In genomic region chr19:48591021-48591420, GRCh38 we compare ENCODE assay signal across 12 cellular contexts. TPM values are rescaled to one million over a fixed set of nuclear protein-coding genes. Genes with fewer than 3 reads are reported as not detected.
DNase-seq lines count a peak whose midpoint lies in the region; ATAC-seq, FAIRE-seq and TF ChIP-seq lines count a peak whose summit lies in the region.
"Had no signal": no experiment of that assay in that cellular context is flagged by ENCODE, and none has a peak within 500 bp of the region (broad histone marks: within the 10 kb centered on the region; RNA-seq: fewer than 3 reads in every experiment).

No MANE protein-coding gene starts in this region.

- H3K9me3 ChIP-seq in PC-3 (ENCODE audit: low read length) (no peaks in the 10 kb centered on the region), keratinocyte (ENCODE audit: control insufficient read depth, low read depth, low read length) (no peaks in the 10 kb centered on the region), small intestine (ENCODE audit: control insufficient read depth, low read depth) (no peaks in the 10 kb centered on the region)
- H3K9me3 ChIP-seq: psoas muscle had no signal

- H3K4me2 ChIP-seq in GM23338 (no peak overlapping the region), PC-3 (ENCODE audit: low read length) (no peak overlapping the region), keratinocyte (ENCODE audit: control insufficient read depth, extremely low read depth, insufficient read depth, low read depth, low read length) (no peak overlapping the region)

- no peaks in the 10 kb centered on the region for H3F3A ChIP-seq in GM23338 (replicated peaks; ENCODE audit: low read depth)
- H3F3A ChIP-seq in PC-3 (ENCODE audit: low read length, unreplicated experiment), result no peaks in the 10 kb centered on the region

- CTCF ChIA-PET in PC-3 (lab: Charles Lee), result interaction anchor here (0.6 kb wide), 1 partner anchor 99 kb away, joined by 4 read pairs; no protein-coding TSS in a partner anchor

- peak; percentile 73 for DNase-seq in GM23338 (ENCODE audit: low spot score)
- DNase-seq in PC-3, result peak; percentile 20
- no peak for DNase-seq in keratinocyte (ENCODE audit: low read depth, low spot score)
- no peak for DNase-seq in T-helper 1 cell
- no peak for DNase-seq in small intestine
- DNase-seq in NCI-H2171 (lab: John Stamatoyannopoulos, UW), result no peak
- DNase-seq: activated T-cell treated with anti-CD3 and anti-CD28 coated beads for 4 hours, aorta, hypothalamus, psoas muscle had no signal

- H3K36me3 ChIP-seq in GM23338 (ENCODE audit: insufficient read depth) (no peaks in the 10 kb centered on the region), PC-3 (ENCODE audit: low read depth, low read length) (no peaks in the 10 kb centered on the region), keratinocyte (ENCODE audit: control insufficient read depth in 2 of 2, extremely low read depth in 1 of 2, insufficient read depth in 2 of 2, low read length in 2 of 2) (no peaks in the 10 kb centered on the region), small intestine (ENCODE audit: control insufficient read depth in 2 of 2, insufficient read depth in 2 of 2, low read length in 2 of 2) (no peaks in the 10 kb centered on the region)

- POLR2A ChIA-PET in PC-3 (lab: Charles Lee; ENCODE audit: unreplicated experiment), result no interaction called here

- H2AFZ ChIP-seq in GM23338 (no peak overlapping the region), PC-3 (ENCODE audit: low read length) (no peak overlapping the region), keratinocyte (ENCODE audit: control insufficient read depth, low read length) (no peak overlapping the region)

- FAIRE-seq in keratinocyte (lab: Jason Lieb, UNC) (no peak), small intestine (lab: Jason Lieb, UNC) (no peak)
- FAIRE-seq: RCC 7860 had no signal

- ATAC-seq in GM23338 (peak; percentile 56), PC-3 (no peak)
- ATAC-seq: psoas muscle had no signal

- H3K36me3 Mint-ChIP-seq in GM23338 (ENCODE audit: low read depth), result no peaks in the 10 kb centered on the region

- H3K4me1 Mint-ChIP-seq in GM23338, result peaks cover 4% of the 10 kb centered on the region; the same call in 2 of the 3 replicates

- no peaks in the 10 kb centered on the region; the same call in 2 of the 3 replicates for H3K9me3 Mint-ChIP-seq in GM23338

- dilution Hi-C loops in keratinocyte (cut with MboI; ENCODE audit: extremely low pct_ligation_motif_present, low sequenced_read_pairs), result no loop called here

- WGBS in small intestine, 3 donors, result 80 to 95% (median 92%) methylated on average over 5 of the region's 5 CpGs

- no peak overlapping the region for H3K4me3 Mint-ChIP-seq in GM23338

- peaks cover 34% of the 10 kb centered on the region for H3K27me3 Mint-ChIP-seq in GM23338 (ENCODE audit: insufficient read depth, low read depth, poor library complexity)

- no peaks in the 10 kb centered on the region for H4K20me1 ChIP-seq in GM23338 (replicated peaks; ENCODE audit: insufficient read depth)
- H4K20me1 ChIP-seq in PC-3 (ENCODE audit: low read length), result no peaks in the 10 kb centered on the region
- no peaks in the 10 kb centered on the region for H4K20me1 ChIP-seq in keratinocyte (ENCODE audit: control insufficient read depth, extremely low read depth, insufficient read depth, low read length)

- intact Hi-C loops in PC-3 (cut with micrococcal nuclease), result no loop called here

- TF ChIP-seq CTCF in GM23338 (conservative IDR thresholded peaks at IDR 0.05; ENCODE audit: low read depth in 2 of 2) (peak; percentile 44 to 49), PC-3 (conservative IDR thresholded peaks at IDR 0.05; ENCODE audit: low read depth, low read length) (peak; percentile 23; the same call in 1 of the 2 replicates), keratinocyte (optimal IDR thresholded peaks at IDR 0.05 in 1 of 3, IDR thresholded peaks at IDR 0.05 in 1 of 3, conservative IDR thresholded peaks at IDR 0.05 in 1 of 3; ENCODE audit: extremely low read depth in 1 of 3, insufficient read depth in 2 of 3, low read length in 3 of 3) (peak in 2 of 3 experiments; percentile 17 to 36)

- no peaks in the 10 kb centered on the region for H3K9me1 ChIP-seq in keratinocyte (ENCODE audit: control insufficient read depth, extremely low read depth, insufficient read depth, low read length)

- BruUV-seq in PC-3 (replicated peaks; lab: Mats Ljungman, UMichigan), result no TSS peak

- H3K79me2 ChIP-seq in GM23338 (replicated peaks; ENCODE audit: insufficient read depth) (no peaks in the 10 kb centered on the region), PC-3 (ENCODE audit: low read length) (no peaks in the 10 kb centered on the region), keratinocyte (ENCODE audit: control insufficient read depth, insufficient read depth, low read length) (no peaks in the 10 kb centered on the region)

- H3K27ac Mint-ChIP-seq in GM23338, result no peak overlapping the region

- H3K27me3 ChIP-seq in GM23338 (ENCODE audit: insufficient read depth) (no peaks in the 10 kb centered on the region), PC-3 (ENCODE audit: low read length) (no peaks in the 10 kb centered on the region), keratinocyte (ENCODE audit: control insufficient read depth, extremely low read depth, insufficient read depth, low read length) (no peaks in the 10 kb centered on the region), small intestine (ENCODE audit: control insufficient read depth in 2 of 2, insufficient read depth in 2 of 2, low read length in 2 of 2) (no peaks in the 10 kb centered on the region)

- H3K27ac ChIP-seq in GM23338 (ENCODE audit: low read depth), result no peak overlapping the region
- no peak overlapping the region for H3K27ac ChIP-seq in PC-3 (ENCODE audit: low read length)
- no peak overlapping the region for H3K27ac ChIP-seq in keratinocyte (ENCODE audit: control insufficient read depth, insufficient read depth, low read length)
- H3K27ac ChIP-seq in small intestine (ENCODE audit: low read depth in 1 of 2, low read length in 1 of 2), result no peak overlapping the region
- H3K27ac ChIP-seq: psoas muscle, VCaP had no signal

- H3K4me3 ChIP-seq in GM23338 (no peak overlapping the region), PC-3 (ENCODE audit: low read length) (no peak overlapping the region), keratinocyte (ENCODE audit: control insufficient read depth in 2 of 3, extremely low read depth in 1 of 3, insufficient read depth in 2 of 3, low read depth in 1 of 3, low read length in 3 of 3) (no peak overlapping the region), small intestine (ENCODE audit: low read depth in 1 of 2, low read length in 2 of 2) (no peak overlapping the region)
- H3K4me3 ChIP-seq: psoas muscle had no signal

- no peak overlapping the region for H3K9ac ChIP-seq in PC-3 (ENCODE audit: low read length)
- H3K9ac ChIP-seq in keratinocyte (ENCODE audit: control insufficient read depth, extremely low read depth, insufficient read depth, low read length), result no peak overlapping the region

- H3K9me2 ChIP-seq in GM23338 (ENCODE audit: insufficient read depth), result no peaks in the 10 kb centered on the region
- no peaks in the 10 kb centered on the region for H3K9me2 ChIP-seq in PC-3 (replicated peaks; ENCODE audit: low read length)

- H3K4me1 ChIP-seq in GM23338 (ENCODE audit: insufficient read depth) (no peaks in the 10 kb centered on the region), PC-3 (ENCODE audit: insufficient read depth, low read length) (peaks cover 4% of the 10 kb centered on the region; the same call in 1 of the 2 replicates), keratinocyte (ENCODE audit: control insufficient read depth, extremely low read depth, insufficient read depth, low read length) (peaks cover 10% of the 10 kb centered on the region), small intestine (ENCODE audit: control insufficient read depth in 2 of 2, insufficient read depth in 1 of 2, low read depth in 1 of 2, low read length in 1 of 2) (no peaks in the 10 kb centered on the region)
- H3K4me1 ChIP-seq: psoas muscle had no signal

RNA-seq across cellular contexts. Expression of gene SPACA4, which starts 15.5 kb away (rescaled TPM):
- total RNA-seq in GM23338 (2014; rRNA removed; shearing (Covaris generic)), result not detected in 2 replicates
- polyA plus RNA-seq in GM23338 (2016; fragmentation: Nextera tagmentation; extraction: Ambion mirVana) (not detected in 2 replicates), keratinocyte (0.08 TPM in 1 of 3 replicates, not detected in the others), small intestine (under 1 TPM in 1 of 3 donors, not detected in 2; 0.22 TPM)
- total RNA-seq in PC-3 (2014; rRNA removed), result not detected in 2 replicates
- 0.65 TPM for polyA plus RNA-seq in keratinocyte (2011; ENCODE audit: low read depth)
- polyA plus RNA-seq in keratinocyte (2011; cell fraction: cytosol; rRNA removed), result not detected in 2 replicates
- not detected in 2 replicates for polyA plus RNA-seq in keratinocyte (2011; cell fraction: nucleus; rRNA removed)
- 2.1 TPM in 1 of 2 replicates, not detected in the other for polyA plus RNA-seq in keratinocyte (2012; ENCODE audit: low replicate concordance)
- polyA minus RNA-seq in keratinocyte, result not detected in 3 replicates
- not detected for polyA minus RNA-seq in keratinocyte (2011; cell fraction: cytosol; rRNA and poly(A)+ RNA removed)
- not detected in 2 replicates for polyA minus RNA-seq in keratinocyte (2011; cell fraction: nucleus; rRNA and poly(A)+ RNA removed)
- total RNA-seq: aorta, psoas muscle had no signal
- polyA plus RNA-seq: psoas muscle had no signal

RNA-seq across cellular contexts. Expression of gene FAM83E, which starts 23.9 kb away (rescaled TPM):
- total RNA-seq in GM23338 (2014; rRNA removed; shearing (Covaris generic)), result 2.3 and 4.5 TPM in 2 replicates
- polyA plus RNA-seq in GM23338 (2016; fragmentation: Nextera tagmentation; extraction: Ambion mirVana) (0.90 and 1.0 TPM in 2 replicates), keratinocyte (0.06 to 0.31 TPM (median 0.17 TPM) in 3 replicates), small intestine (100 to 1,000 TPM in 1 of 3 donors, 10 to 100 TPM in 2; 76.6 to 104 (median 94.0) TPM)
- 4.6 and 4.7 TPM in 2 replicates for total RNA-seq in PC-3 (2014; rRNA removed)
- 0.56 TPM for polyA plus RNA-seq in keratinocyte (2011; ENCODE audit: low read depth)
- polyA plus RNA-seq in keratinocyte (2011; cell fraction: cytosol; rRNA removed), result 0.10 TPM in 1 of 2 replicates, not detected in the other
- polyA plus RNA-seq in keratinocyte (2011; cell fraction: nucleus; rRNA removed), result 0.31 and 0.47 TPM in 2 replicates
- 0.32 and 0.85 TPM in 2 replicates for polyA plus RNA-seq in keratinocyte (2012; ENCODE audit: low replicate concordance)
- 2.7 TPM in 1 of 3 replicates, not detected in the others for polyA minus RNA-seq in keratinocyte
- not detected for polyA minus RNA-seq in keratinocyte (2011; cell fraction: cytosol; rRNA and poly(A)+ RNA removed)
- 0.84 and 0.93 TPM in 2 replicates for polyA minus RNA-seq in keratinocyte (2011; cell fraction: nucleus; rRNA and poly(A)+ RNA removed)
- total RNA-seq: psoas muscle had no signal

RNA-seq across cellular contexts. Expression of gene RPL18, which starts 28.0 kb away (rescaled TPM):
- total RNA-seq in GM23338 (2014; rRNA removed; shearing (Covaris generic)), result 1,660 and 1,898 TPM in 2 replicates
- 2,011 and 2,172 TPM in 2 replicates for polyA plus RNA-seq in GM23338 (2016; fragmentation: Nextera tagmentation; extraction: Ambion mirVana)
- total RNA-seq in PC-3 (2014; rRNA removed), result 1,237 and 1,503 TPM in 2 replicates
- 1,010 to 1,534 TPM (median 1,015 TPM) in 3 replicates for polyA plus RNA-seq in keratinocyte
- 166 TPM for polyA plus RNA-seq in keratinocyte (2011; ENCODE audit: low read depth)
- 744 and 1,244 TPM in 2 replicates for polyA plus RNA-seq in keratinocyte (2011; cell fraction: cytosol; rRNA removed)
- polyA plus RNA-seq in keratinocyte (2011; cell fraction: nucleus; rRNA removed), result 365 and 473 TPM in 2 replicates
- polyA plus RNA-seq in keratinocyte (2012; ENCODE audit: low replicate concordance), result 1,466 and 2,372 TPM in 2 replicates
- 491 to 622 TPM (median 599 TPM) in 3 replicates for polyA minus RNA-seq in keratinocyte
- 1,163 TPM for polyA minus RNA-seq in keratinocyte (2011; cell fraction: cytosol; rRNA and poly(A)+ RNA removed)
- polyA minus RNA-seq in keratinocyte (2011; cell fraction: nucleus; rRNA and poly(A)+ RNA removed), result 177 and 212 TPM in 2 replicates
- 1,000 to 10,000 TPM; 2,250 to 3,184 (median 2,942) TPM for polyA plus RNA-seq in small intestine

RNA-seq across cellular contexts. Expression of gene SPHK2, which starts 28.3 kb away (rescaled TPM):
- 39.8 and 50.3 TPM in 2 replicates for total RNA-seq in GM23338 (2014; rRNA removed; shearing (Covaris generic))
- polyA plus RNA-seq in GM23338 (2016; fragmentation: Nextera tagmentation; extraction: Ambion mirVana), result 18.3 TPM in 2 replicates
- 8.5 and 8.6 TPM in 2 replicates for total RNA-seq in PC-3 (2014; rRNA removed)
- polyA plus RNA-seq in keratinocyte, result 2.8 to 3.8 TPM (median 3.4 TPM) in 3 replicates
- polyA plus RNA-seq in keratinocyte (2011; ENCODE audit: low read depth), result 1.1 TPM
- 1.6 and 4.5 TPM in 2 replicates for polyA plus RNA-seq in keratinocyte (2011; cell fraction: cytosol; rRNA removed)
- 8.2 and 10.9 TPM in 2 replicates for polyA plus RNA-seq in keratinocyte (2011; cell fraction: nucleus; rRNA removed)
- 2.2 and 6.7 TPM in 2 replicates for polyA plus RNA-seq in keratinocyte (2012; ENCODE audit: low replicate concordance)
- polyA minus RNA-seq in keratinocyte, result 4.0 to 7.1 TPM (median 4.4 TPM) in 3 replicates
- 5.8 TPM for polyA minus RNA-seq in keratinocyte (2011; cell fraction: cytosol; rRNA and poly(A)+ RNA removed)
- polyA minus RNA-seq in keratinocyte (2011; cell fraction: nucleus; rRNA and poly(A)+ RNA removed), result 5.1 and 5.2 TPM in 2 replicates
- 10 to 100 TPM; 46.8 to 85.7 (median 53.0) TPM for polyA plus RNA-seq in small intestine

RNA-seq across cellular contexts. Expression of gene SULT2B1, which starts 39.0 kb away (rescaled TPM):
- total RNA-seq in GM23338 (2014; rRNA removed; shearing (Covaris generic)), result 1.3 TPM in 1 of 2 replicates, not detected in the other
- polyA plus RNA-seq in GM23338 (2016; fragmentation: Nextera tagmentation; extraction: Ambion mirVana) (2.3 and 2.5 TPM in 2 replicates), keratinocyte (6.0 to 10.2 TPM (median 8.9 TPM) in 3 replicates), small intestine (10 to 100 TPM; 12.0 to 28.1 (median 12.5) TPM)
- total RNA-seq in PC-3 (2014; rRNA removed), result 4.8 and 6.7 TPM in 2 replicates
- polyA plus RNA-seq in keratinocyte (2011; ENCODE audit: low read depth), result 92.9 TPM
- polyA plus RNA-seq in keratinocyte (2011; cell fraction: cytosol; rRNA removed), result 9.9 and 11.2 TPM in 2 replicates
- 6.5 and 6.7 TPM in 2 replicates for polyA plus RNA-seq in keratinocyte (2011; cell fraction: nucleus; rRNA removed)
- polyA plus RNA-seq in keratinocyte (2012; ENCODE audit: low replicate concordance), result 12.1 and 225 TPM in 2 replicates
- polyA minus RNA-seq in keratinocyte, result 5.1 to 11.3 TPM (median 10.8 TPM) in 3 replicates
- 8.8 TPM for polyA minus RNA-seq in keratinocyte (2011; cell fraction: cytosol; rRNA and poly(A)+ RNA removed)
- polyA minus RNA-seq in keratinocyte (2011; cell fraction: nucleus; rRNA and poly(A)+ RNA removed), result 5.5 and 6.4 TPM in 2 replicates
- total RNA-seq: aorta, psoas muscle had no signal

Comparison
In these comparisons a context has a peak if more than half of its experiments do, and no peak if none do; other contexts are left out.
1. DNase-seq: peak in GM23338 (single experiment) and PC-3 (single experiment); none in keratinocyte (single experiment), T-helper 1 cell (0 of 5), small intestine (single experiment) and NCI-H2171 (single experiment).
2. RNA of gene FAM83E, which starts 23.9 kb away (polyA plus RNA-seq): 76.6 to 104 TPM in small intestine; 0.90 to 1.0 TPM in GM23338 and 0.06 to 0.85 TPM in keratinocyte; every median in the first group is over 10 times any median in the second.
3. Peak in every context shown above with its lines, with median percentiles within 50 percentile points of each other: CTCF ChIP-seq.